In genomic region chr2:55010149-55010591, GRCh38 we compare ENCODE assay signal across 8 cellular contexts. TPM values are rescaled to one million over a fixed set of nuclear protein-coding genes. Genes with fewer than 3 reads are reported as not detected.
A peak's percentile ranks its signal among the peaks of the same experiment; 100 is the strongest.
DNase-seq lines count a peak whose midpoint lies in the region; ATAC-seq and TF ChIP-seq lines count a peak whose summit lies in the region.

No MANE protein-coding gene starts in this region.

- peak overlapping the region; percentile 91 for H3K4me3 Mint-ChIP-seq in activated naive CD8-positive, alpha-beta T cell treated with anti-CD3 and anti-CD28 coated beads, Interleukin-2, amount 10 ng/mL, durations not matched to agents 7 days and 5 days

- no TSS peak for BruUV-seq in OCI-LY7 (replicated peaks; lab: Mats Ljungman, UMichigan)

- no peaks in the 10 kb centered on the region for H3K27me3 Mint-ChIP-seq in activated naive CD8-positive, alpha-beta T cell treated with anti-CD3 and anti-CD28 coated beads, Interleukin-2, amount 10 ng/mL, durations not matched to agents 7 days and 5 days

- H4K20me1 ChIP-seq in OCI-LY7 (ENCODE audit: insufficient read depth, low read length): peaks cover 27% of the 10 kb centered on the region; the same call in 1 of the 2 replicates

- DNase-seq in AG20443 (ENCODE audit: low spot score) (peak; percentile 65), OCI-LY7 (ENCODE audit: low spot score) (peak; percentile 73), left ventricle myocardium superior (no peak), sciatic nerve (ENCODE audit: low spot score) (no peak), dedifferentiated amniotic fluid mesenchymal stem cell (ENCODE audit: extremely low spot score) (no peak)
- peak; percentile 44 for DNase-seq in activated naive CD8-positive, alpha-beta T cell treated with anti-CD3 and anti-CD28 coated beads, Interleukin-2, amount 10 ng/mL, durations not matched to agents 7 days and 5 days

- CTCF ChIA-PET in OCI-LY7 (lab: Charles Lee; ENCODE audit: unreplicated experiment): interaction anchor here (0.5 kb wide), 1 partner anchor 214 kb away, joined by 3 read pairs; no protein-coding TSS in a partner anchor

- no peaks in the 10 kb centered on the region for H3K9me2 ChIP-seq in OCI-LY7 (ENCODE audit: insufficient read depth, low read length)

- peak; percentile 86 for ATAC-seq in GM18870 (IDR thresholded peaks at IDR 0.05; ENCODE audit: unreplicated experiment)
- peak; percentile 95 for ATAC-seq in HG03066 (IDR thresholded peaks at IDR 0.05; ENCODE audit: low read depth, unreplicated experiment)
- ATAC-seq in activated naive CD8-positive, alpha-beta T cell treated with anti-CD3 and anti-CD28 coated beads, Interleukin-2, amount 10 ng/mL, durations not matched to agents 7 days and 5 days (ENCODE audit: low read depth): peak; percentile 95
- peak; percentile 84 for ATAC-seq in left ventricle myocardium superior
- peak; percentile 92 for ATAC-seq in sciatic nerve

- intact Hi-C loops in OCI-LY7 (cut with micrococcal nuclease; ENCODE audit: unreplicated experiment) (loop anchor here (5.0 kb wide), 1 partner anchor 253 kb away; no protein-coding TSS in a partner anchor), left ventricle myocardium superior (cut with micrococcal nuclease) (no loop called here), sciatic nerve (cut with DNase I) (no loop called here)

- peak overlapping the region; percentile 2 for H3K27ac ChIP-seq in OCI-LY7 (ENCODE audit: low read depth, low read length, poor library complexity, severe bottlenecking)

- peaks cover 36% of the 10 kb centered on the region for H3K4me1 ChIP-seq in OCI-LY7 (ENCODE audit: insufficient read depth, low read length, poor library complexity, severe bottlenecking)

- no peaks in the 10 kb centered on the region for H3K9me3 ChIP-seq in OCI-LY7 (ENCODE audit: low read length)

- H3K36me3 ChIP-seq in OCI-LY7 (ENCODE audit: insufficient read depth, low read length): no peaks in the 10 kb centered on the region

- POLR2A ChIA-PET in OCI-LY7 (lab: Charles Lee): interaction anchor here (0.8 to 1.6 kb wide), 9 partner anchors 11 to 158 kb away, joined by 3 to 7 read pairs (median 4); partner anchors contain the start of gene RTN4
- POLR2A ChIA-PET in activated naive CD8-positive, alpha-beta T cell treated with anti-CD3 and anti-CD28 coated beads, Interleukin-2, amount 10 ng/mL, durations not matched to agents 7 days and 5 days (lab: Charles Lee): interaction anchor here (1.6 to 2.5 kb wide), 2 partner anchors 40 to 213 kb away, joined by 3 to 25 read pairs; partner anchors contain the start of gene RTN4

- peaks cover 6% of the 10 kb centered on the region for H3K36me3 Mint-ChIP-seq in activated naive CD8-positive, alpha-beta T cell treated with anti-CD3 and anti-CD28 coated beads, Interleukin-2, amount 10 ng/mL, durations not matched to agents 7 days and 5 days

- peaks cover 81% of the 10 kb centered on the region for H3K79me2 ChIP-seq in OCI-LY7 (ENCODE audit: insufficient read depth, low read depth, low read length)

- H3K4me3 ChIP-seq in OCI-LY7 (ENCODE audit: low read depth, low read length, poor library complexity, severe bottlenecking): peak overlapping the region; percentile 63

- H3K9me3 Mint-ChIP-seq in activated naive CD8-positive, alpha-beta T cell treated with anti-CD3 and anti-CD28 coated beads, Interleukin-2, amount 10 ng/mL, durations not matched to agents 7 days and 5 days: no peaks in the 10 kb centered on the region

- no peak for TF ChIP-seq CTCF in OCI-LY7 (conservative IDR thresholded peaks at IDR 0.05; ENCODE audit: low read length)

- no peak overlapping the region; the same call in 1 of the 2 replicates for H2AFZ ChIP-seq in OCI-LY7 (ENCODE audit: low read length)

- H3K4me1 Mint-ChIP-seq in activated naive CD8-positive, alpha-beta T cell treated with anti-CD3 and anti-CD28 coated beads, Interleukin-2, amount 10 ng/mL, durations not matched to agents 7 days and 5 days: peaks cover 48% of the 10 kb centered on the region

- H3K27ac Mint-ChIP-seq in activated naive CD8-positive, alpha-beta T cell treated with anti-CD3 and anti-CD28 coated beads, Interleukin-2, amount 10 ng/mL, durations not matched to agents 7 days and 5 days: peak overlapping the region; percentile 92

- H3K4me2 ChIP-seq in OCI-LY7 (ENCODE audit: low read length): peak overlapping the region; percentile 79

RNA-seq across cellular contexts. Expression of gene RTN4, which starts 40.1 kb away (rescaled TPM):
- 27.5 and 36.5 TPM in 2 replicates for total RNA-seq in OCI-LY7 (2014; rRNA removed; shearing (Covaris generic))
- total RNA-seq in OCI-LY7 (2022): 74.1 and 75.2 TPM in 2 replicates
- total RNA-seq in activated naive CD8-positive, alpha-beta T cell treated with anti-CD3 and anti-CD28 coated beads, Interleukin-2, amount 10 ng/mL, durations not matched to agents 7 days and 5 days: 10 to 100 TPM; 82.2 to 88.2 TPM
- 43.5 TPM for total RNA-seq in left ventricle myocardium superior
- 254 TPM for total RNA-seq in sciatic nerve

Comparison
In these comparisons a context has a peak if more than half of its experiments do, and no peak if none do; other contexts are left out.
1. DNase-seq: peak in AG20443 (single experiment), OCI-LY7 (single experiment) and activated naive CD8-positive, alpha-beta T cell treated with anti-CD3 and anti-CD28 coated beads, Interleukin-2, amount 10 ng/mL, durations not matched to agents 7 days and 5 days (single experiment); none in left ventricle myocardium superior (single experiment), sciatic nerve (single experiment) and dedifferentiated amniotic fluid mesenchymal stem cell (single experiment).
2. Peak in every context shown above with its lines, with median percentiles within 50 percentile points of each other: ATAC-seq.